Comparison of ENCODE assay signal across 39 cellular contexts in genomic region chr5:17439956-17440355, GRCh38. TPM values are rescaled to one million over a fixed set of nuclear protein-coding genes. Genes with fewer than 3 reads are reported as not detected.
"Had no signal": no experiment of that assay in that cellular context is flagged by ENCODE, and none has a peak within 500 bp of the region (broad histone marks: within the 10 kb centered on the region; RNA-seq: fewer than 3 reads in every experiment).

No MANE protein-coding gene starts in this region.

- H3K36me3 ChIP-seq: MG63 had no signal

- DNase-seq: Karpas-422, Kasumi-1, MG63, MM.1S, MV-4-11, NCI-H1048, NCI-H1092, NCI-H1092 treated with DMSO at 0.1 percent for 48 hours, NCI-H1105, NCI-H1105 treated with DMSO at 0.1 percent for 48 hours, NCI-H1417, NCI-H1417 treated with DMSO at 0.1 percent for 48 hours, NCI-H1436, NCI-H1436 treated with DMSO at 0.1 percent for 48 hours, NCI-H146, NCI-H1694, NCI-H1694 treated with DMSO at 0.1 percent for 48 hours, NCI-H187, NCI-H187 treated with DMSO at 0.1 percent for 48 hours, NCI-H1930, NCI-H2029, NCI-H2029 treated with DMSO at 0.1 percent for 48 hours, NCI-H2081, NCI-H2081 treated with DMSO at 0.1 percent for 48 hours, NCI-H2107, NCI-H2171, NCI-H2171 treated with DMSO at 0.1 percent for 48 hours, NCI-H2227 treated with DMSO at 0.1 percent for 48 hours, NCI-H226, NCI-H345, NCI-H446, NCI-H446 treated with DMSO at 0.1 percent for 48 hours, NCI-H510A, NCI-H510A treated with DMSO at 0.1 percent for 48 hours, NCI-H524 had no signal

- H3K4me3 ChIP-seq: MG63 had no signal

- H3K27me3 ChIP-seq: MG63 had no signal

- H3K9me3 ChIP-seq: MG63 had no signal

RNA-seq across cellular contexts. Expression of gene TAF11L2, which starts 58.1 kb away (rescaled TPM):
- total RNA-seq: LHCN-M2, M059J, MCF 10A, NCI-H460 had no signal
